13 cellular contexts compared by ENCODE assay signal in the genomic region with DNA sequence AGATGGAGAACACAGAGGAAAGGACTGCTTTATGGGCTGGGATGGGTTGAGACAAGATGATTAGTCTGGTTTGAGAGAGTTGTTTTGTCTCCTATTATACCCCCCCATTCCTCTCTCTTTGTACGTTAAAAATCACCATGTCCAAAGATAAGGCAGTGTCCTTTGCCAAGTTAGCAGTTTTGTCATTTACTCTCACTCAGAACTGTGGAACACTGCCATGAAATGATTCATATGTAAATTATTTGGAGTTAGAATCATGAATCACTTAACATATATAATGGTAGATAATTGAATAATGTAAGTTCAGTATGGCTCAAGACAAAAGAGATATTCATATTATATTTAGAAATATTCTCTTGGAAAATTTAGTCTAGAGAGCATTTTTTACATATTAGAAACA.
DNase-seq lines count a peak whose midpoint lies in the region; TF ChIP-seq lines count a peak whose summit lies in the region.
"Had no signal": no experiment of that assay in that cellular context is flagged by ENCODE, and none has a peak within 500 bp of the region (broad histone marks: within the 10 kb centered on the region; RNA-seq: fewer than 3 reads in every experiment).

No MANE protein-coding gene starts in this region.

- no peak overlapping the region for H3K4me3 Mint-ChIP-seq in CD8-positive, alpha-beta memory T cell

- H3K27ac ChIP-seq in osteoblast (ENCODE audit: low read depth, low read length), result peak overlapping the region; percentile 60
- no peak overlapping the region for H3K27ac ChIP-seq in CD8-positive, alpha-beta memory T cell (ENCODE audit: low read depth, low read length)

- H3K9me3 Mint-ChIP-seq in CD8-positive, alpha-beta memory T cell, result no peaks in the 10 kb centered on the region

- no peaks in the 10 kb centered on the region for H3K4me1 Mint-ChIP-seq in CD8-positive, alpha-beta memory T cell

- peak; percentile 37 to 91 for DNase-seq in HAP-1 (ENCODE audit: low spot score in 2 of 2)
- peak; percentile 75 for DNase-seq in RPMI7951 (ENCODE audit: low read depth)
- DNase-seq in dermis blood vessel endothelial cell, result peak; percentile 62
- DNase-seq in osteoblast (ENCODE audit: insufficient read length, low spot score, missing footprints), result no peak
- DNase-seq in BE2C, result no peak
- DNase-seq in CD8-positive, alpha-beta memory T cell, result no peak
- no peak for DNase-seq in DMS53 (lab: John Stamatoyannopoulos, UW)
- DNase-seq: activated CD8-positive, alpha-beta memory T cell treated with anti-CD3 and anti-CD28 coated beads for 24 hours; activated gamma-delta T cell treated with Interleukin-2 at 50 U/mL for 16 hours; cerebellar nuclear complex; NCI-H1436 treated with DMSO at 0.1 percent for 48 hours; NCI-H526; SHP77 treated with DMSO at 0.1 percent for 48 hours had no signal

- H2AFZ ChIP-seq in osteoblast (ENCODE audit: low read length), result no peak overlapping the region

- no peaks in the 10 kb centered on the region for H3K27me3 ChIP-seq in HAP-1 (ENCODE audit: low read depth)
- no peaks in the 10 kb centered on the region for H3K27me3 ChIP-seq in osteoblast (ENCODE audit: insufficient read depth, low read length)
- no peaks in the 10 kb centered on the region for H3K27me3 ChIP-seq in BE2C
- no peaks in the 10 kb centered on the region for H3K27me3 ChIP-seq in CD8-positive, alpha-beta memory T cell (ENCODE audit: insufficient read depth, low read length, poor library complexity, severe bottlenecking)

- POLR2A ChIA-PET in CD8-positive, alpha-beta memory T cell (lab: Charles Lee), result no interaction called here

- H3K4me1 ChIP-seq in HAP-1, result peaks cover 16% of the 10 kb centered on the region
- peaks cover 49% of the 10 kb centered on the region for H3K4me1 ChIP-seq in osteoblast (ENCODE audit: insufficient read depth, low read length)
- H3K4me1 ChIP-seq in BE2C, result peaks cover 14% of the 10 kb centered on the region
- H3K4me1 ChIP-seq in CD8-positive, alpha-beta memory T cell (ENCODE audit: insufficient read depth, low read length), result no peaks in the 10 kb centered on the region

- no peaks in the 10 kb centered on the region for H4K20me1 ChIP-seq in osteoblast (ENCODE audit: insufficient read depth, low read length)

- no peaks in the 10 kb centered on the region for H3K36me3 Mint-ChIP-seq in CD8-positive, alpha-beta memory T cell

- H3K4me2 ChIP-seq in osteoblast (ENCODE audit: insufficient read depth, low read length), result peak overlapping the region; percentile 14

- peaks cover 6 to 26% of the 10 kb centered on the region in 2 donors for H3K27me3 Mint-ChIP-seq in CD8-positive, alpha-beta memory T cell

- TF ChIP-seq CTCF in osteoblast (IDR thresholded peaks at IDR 0.05; ENCODE audit: extremely low read depth, low read depth, low read length), result no peak
- no peak for TF ChIP-seq CTCF in BE2C (IDR thresholded peaks at IDR 0.05; ENCODE audit: low read depth, low read length)

- H3K9me3 ChIP-seq in HAP-1, result no peaks in the 10 kb centered on the region
- H3K9me3 ChIP-seq in osteoblast (ENCODE audit: low read depth, low read length), result no peaks in the 10 kb centered on the region
- H3K9me3 ChIP-seq in BE2C, result no peaks in the 10 kb centered on the region
- no peaks in the 10 kb centered on the region for H3K9me3 ChIP-seq in CD8-positive, alpha-beta memory T cell (ENCODE audit: low read length)

- no peaks in the 10 kb centered on the region for H3K36me3 ChIP-seq in HAP-1 (replicated peaks)
- peaks cover 15% of the 10 kb centered on the region for H3K36me3 ChIP-seq in osteoblast (ENCODE audit: insufficient read depth, low read length)
- H3K36me3 ChIP-seq in BE2C, result no peaks in the 10 kb centered on the region
- no peaks in the 10 kb centered on the region for H3K36me3 ChIP-seq in CD8-positive, alpha-beta memory T cell (ENCODE audit: insufficient read depth, low read length)

- CTCF ChIA-PET in CD8-positive, alpha-beta memory T cell (lab: Charles Lee), result interaction anchor here (2.0 kb wide), 1 partner anchor 13 kb away, joined by 6 read pairs; no protein-coding TSS in a partner anchor

- H3K79me2 ChIP-seq in osteoblast (ENCODE audit: insufficient read depth, low read length), result no peaks in the 10 kb centered on the region

- no peak overlapping the region for H3K27ac Mint-ChIP-seq in CD8-positive, alpha-beta memory T cell

- H3K4me3 ChIP-seq in HAP-1, result no peak overlapping the region
- no peak overlapping the region for H3K4me3 ChIP-seq in osteoblast (ENCODE audit: insufficient read depth, low read length)
- H3K4me3 ChIP-seq in BE2C (ENCODE audit: low read depth, low read length), result no peak overlapping the region
- H3K4me3 ChIP-seq in CD8-positive, alpha-beta memory T cell (ENCODE audit: low read length), result no peak overlapping the region

- in situ Hi-C loops in HAP-1 (cut with MboI; ENCODE audit: low sequenced_read_pairs), result no loop called here

Comparison
In these comparisons a context has a peak if more than half of its experiments do, and no peak if none do; other contexts are left out.
1. DNase-seq: peak in HAP-1 (2 of 2), RPMI7951 (single experiment) and dermis blood vessel endothelial cell (single experiment); none in osteoblast (single experiment), BE2C (single experiment), CD8-positive, alpha-beta memory T cell (0 of 5) and DMS53 (single experiment).